Comparison of ENCODE assay signal across 23 cellular contexts in the genomic region with DNA sequence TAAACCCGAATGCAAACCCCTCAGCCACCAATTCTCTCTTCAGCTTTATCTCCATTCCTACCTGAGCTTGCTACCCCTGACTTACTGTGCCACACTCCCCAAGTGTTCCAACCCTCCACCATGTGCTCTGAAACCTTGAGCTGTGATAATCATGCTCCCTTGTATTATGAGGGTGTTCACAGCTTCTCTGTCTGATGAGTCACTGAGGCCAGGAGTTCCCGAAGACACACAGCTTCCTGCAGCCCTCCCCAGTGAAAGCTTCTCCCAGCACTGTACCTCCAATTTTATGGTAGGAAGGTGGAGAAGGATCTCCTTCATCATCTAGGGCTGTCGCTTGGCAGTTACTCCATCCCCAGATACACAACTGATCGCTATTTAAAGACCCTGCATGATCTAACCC. TPM values are rescaled to one million over a fixed set of nuclear protein-coding genes. Genes with fewer than 3 reads are reported as not detected.
DNase-seq lines count a peak whose midpoint lies in the region; TF ChIP-seq lines count a peak whose summit lies in the region.
"Had no signal": no experiment of that assay in that cellular context is flagged by ENCODE, and none has a peak within 500 bp of the region (broad histone marks: within the 10 kb centered on the region; RNA-seq: fewer than 3 reads in every experiment).

No MANE protein-coding gene starts in this region.

- TF ChIP-seq CTCF in epithelial cell of esophagus (IDR thresholded peaks at IDR 0.05; ENCODE audit: insufficient read depth, low read depth, low read length, missing control alignments) = no peak

- no peak overlapping the region for H3K4me3 ChIP-seq in epithelial cell of esophagus (ENCODE audit: low read length)
- H3K4me3 ChIP-seq: SK-N-MC had no signal

- peak; percentile 3 for DNase-seq in NK-92 treated with Interleukin-12 subunit alpha and Interleukin-12 subunit beta, amount 100 ng/mL, for 24 hours (lab: John Stamatoyannopoulos, UW)
- DNase-seq in NK-92 (lab: John Stamatoyannopoulos, UW; ENCODE audit: unreplicated experiment) (no peak), M059J (ENCODE audit: low read depth) (peak; percentile 7), epithelial cell of esophagus (ENCODE audit: low read depth) (peak; percentile 41), renal cortical epithelial cell (ENCODE audit: low read depth) (peak; percentile 20), OCI-M2 (lab: John Stamatoyannopoulos, UW; ENCODE audit: unreplicated experiment) (no peak)
- DNase-seq in activated CD4-positive, CD25-positive, alpha-beta regulatory T cell treated with anti-CD3 and anti-CD28 coated beads, Interleukin-2, amount 50 U/mL, for 72 hours = no peak
- no peak for DNase-seq in stimulated activated CD4-positive, alpha-beta T cell treated with anti-CD3 and anti-CD28 coated beads, Interleukin-2, amount 100 ng/mL, for 24 hours
- DNase-seq: AML-193; C1 segment of cervical spinal cord; CD8-positive, alpha-beta T cell; DND-41; Kasumi-1; NCI-H1092 treated with DMSO at 0.1 percent for 48 hours; NCI-H146; NCI-H2029 treated with DMSO at 0.1 percent for 48 hours; NCI-H2171; NCI-H345; NCI-H524 treated with DMSO at 0.1 percent for 48 hours; NCI-H82; OCI-M1; Right ventricle myocardium superior had no signal

RNA-seq across cellular contexts. Expression of a gene that starts 24.9 kb away (rescaled TPM):
- total RNA-seq in M059J (2014; rRNA removed; shearing (Covaris generic)) = 19.6 and 22.3 TPM in 2 replicates
- 22.1 and 22.4 TPM in 2 replicates for total RNA-seq in renal cortical epithelial cell
- total RNA-seq: CD8-positive, alpha-beta T cell had no signal

Comparison
In these comparisons a context has a peak if more than half of its experiments do, and no peak if none do; other contexts are left out.
1. DNase-seq: peak in NK-92 treated with Interleukin-12 subunit alpha and Interleukin-12 subunit beta, amount 100 ng/mL, for 24 hours (single experiment), M059J (single experiment), epithelial cell of esophagus (single experiment) and renal cortical epithelial cell (single experiment); none in NK-92 (single experiment), OCI-M2 (single experiment), activated CD4-positive, CD25-positive, alpha-beta regulatory T cell treated with anti-CD3 and anti-CD28 coated beads, Interleukin-2, amount 50 U/mL, for 72 hours (single experiment) and stimulated activated CD4-positive, alpha-beta T cell treated with anti-CD3 and anti-CD28 coated beads, Interleukin-2, amount 100 ng/mL, for 24 hours (0 of 2).